Comparison of ENCODE assay signal across 12 cellular contexts in genomic region chr13:42318570-42318969, GRCh38.
"Had no signal": no experiment of that assay in that cellular context is flagged by ENCODE, and none has a peak within 500 bp of the region (broad histone marks: within the 10 kb centered on the region; RNA-seq: fewer than 3 reads in every experiment).

No MANE protein-coding gene starts in this region.

- H3K4me3 ChIP-seq: prostate gland, right atrium auricular region, stomach, upper lobe of left lung had no signal

- H3K36me3 ChIP-seq: prostate gland, right atrium auricular region had no signal

- H3K4me1 Mint-ChIP-seq: activated B cell treated with CpG ODN at 0.5 μM for 24 hours had no signal

- H3K27me3 Mint-ChIP-seq: activated B cell treated with CpG ODN at 0.5 μM for 24 hours; activated CD4-positive, alpha-beta memory T cell treated with anti-CD3 and anti-CD28 coated beads for 36 hours; effector memory CD8-positive, alpha-beta T cell had no signal

- H3K27ac Mint-ChIP-seq: activated B cell treated with CpG ODN at 0.5 μM for 24 hours; activated CD4-positive, alpha-beta memory T cell treated with anti-CD3 and anti-CD28 coated beads for 36 hours; activated naive CD4-positive, alpha-beta T cell treated with anti-CD3 and anti-CD28 coated beads, Interleukin-2, amount 50 U/mL, for 72 hours; mesothelial cell of epicardium had no signal

- H3K4me3 Mint-ChIP-seq: activated B cell treated with CpG ODN at 0.5 μM for 24 hours; activated CD4-positive, alpha-beta memory T cell treated with anti-CD3 and anti-CD28 coated beads for 36 hours; activated T-cell treated with anti-CD3 and anti-CD28 coated beads, Interleukin-2, amount 50 U/mL, for 4 hours; effector memory CD8-positive, alpha-beta T cell; mesothelial cell of epicardium had no signal

- H3K27ac ChIP-seq: prostate gland, right atrium auricular region, stomach, upper lobe of left lung had no signal

- H3K27me3 ChIP-seq: right atrium auricular region, stomach, upper lobe of left lung had no signal

- H3K9me3 Mint-ChIP-seq: activated B cell treated with CpG ODN at 0.5 μM for 24 hours; activated CD4-positive, alpha-beta memory T cell treated with anti-CD3 and anti-CD28 coated beads for 36 hours; activated naive CD4-positive, alpha-beta T cell treated with anti-CD3 and anti-CD28 coated beads, Interleukin-2, amount 50 U/mL, for 72 hours; activated T-cell treated with anti-CD3 and anti-CD28 coated beads, Interleukin-2, amount 50 U/mL, for 4 hours; effector memory CD8-positive, alpha-beta T cell; mesothelial cell of epicardium had no signal

- H3K9me3 ChIP-seq: prostate gland, right atrium auricular region, stomach, upper lobe of left lung had no signal

- ATAC-seq: activated naive CD4-positive, alpha-beta T cell treated with anti-CD3 and anti-CD28 coated beads, Interleukin-2, amount 50 U/mL, for 72 hours; activated T-cell treated with anti-CD3 and anti-CD28 coated beads, Interleukin-2, amount 50 U/mL, for 4 hours; effector memory CD8-positive, alpha-beta T cell had no signal

- DNase-seq: activated B cell treated with CpG ODN at 0.5 μM for 24 hours; activated CD4-positive, alpha-beta memory T cell treated with anti-CD3 and anti-CD28 coated beads for 36 hours; activated CD4-positive, alpha-beta T cell treated with anti-CD3 and anti-CD28 coated beads for 4 hours; activated effector memory CD4-positive, alpha-beta T cell treated with anti-CD3 and anti-CD28 coated beads, Interleukin-2, amount 50 U/mL, for 16 hours; activated T-cell treated with anti-CD3 and anti-CD28 coated beads, Interleukin-2, amount 50 U/mL, for 4 hours; effector memory CD8-positive, alpha-beta T cell; stomach; upper lobe of left lung had no signal

- H3K4me1 ChIP-seq: prostate gland, right atrium auricular region, stomach, upper lobe of left lung had no signal
